13 cellular contexts compared by ENCODE assay signal in the genomic region with DNA sequence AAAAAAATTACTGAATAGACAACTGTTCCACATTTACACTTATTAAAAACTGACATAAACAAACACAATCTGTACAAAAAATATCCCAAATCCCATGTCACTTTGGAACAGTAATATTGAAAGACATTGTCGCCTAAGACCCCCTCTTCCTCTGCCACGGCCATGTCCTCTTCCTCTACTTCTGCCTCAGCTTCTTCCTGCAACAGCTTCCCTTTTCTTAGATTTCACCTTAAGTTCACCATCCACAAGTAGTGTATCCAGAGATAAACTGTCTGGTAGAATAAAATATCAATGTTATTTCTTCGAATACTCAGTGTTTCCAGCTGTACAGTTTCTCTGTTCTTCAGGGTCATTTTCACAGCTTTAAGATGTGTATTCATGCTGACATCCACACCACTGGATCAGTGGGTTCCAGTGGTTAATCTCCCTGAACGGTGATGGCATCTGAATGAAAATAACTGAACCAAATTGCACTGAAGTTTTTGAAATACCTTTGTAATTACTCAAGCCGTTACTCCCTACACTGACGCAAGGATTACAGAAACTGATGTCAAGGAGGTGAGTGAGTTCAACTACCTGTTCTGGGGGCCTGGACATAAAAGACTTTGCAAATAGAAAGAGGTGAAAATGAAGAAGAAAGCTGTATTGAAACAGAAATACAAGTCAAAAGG.
DNase-seq lines count a peak whose midpoint lies in the region; ATAC-seq and TF ChIP-seq lines count a peak whose summit lies in the region.
"Had no signal": no experiment of that assay in that cellular context is flagged by ENCODE, and none has a peak within 500 bp of the region (broad histone marks: within the 10 kb centered on the region; RNA-seq: fewer than 3 reads in every experiment).

No MANE protein-coding gene starts in this region.

- TF ChIP-seq CTCF in WTC11 (IDR thresholded peaks at IDR 0.05): no peak
- no peak for TF ChIP-seq CTCF in foreskin keratinocyte (conservative IDR thresholded peaks at IDR 0.05)
- no peak for TF ChIP-seq CTCF in prostate gland (IDR thresholded peaks at IDR 0.05)

- no peaks in the 10 kb centered on the region for H3K9me3 ChIP-seq in skeletal muscle satellite cell (replicated peaks; ENCODE audit: low read length)
- no peaks in the 10 kb centered on the region for H3K9me3 ChIP-seq in prostate gland

- peaks cover 6% of the 10 kb centered on the region; the same call in 1 of the 2 replicates for H3K9me3 Mint-ChIP-seq in WTC11
- H3K9me3 Mint-ChIP-seq: activated CD4-positive, alpha-beta T cell treated with anti-CD3 and anti-CD28 coated beads, Interleukin-2, amount 10 ng/mL, durations not matched to agents 7 days and 5 days; activated T-helper 1 cell treated with anti-CD3 and anti-CD28 coated beads, Interleukin-12 subunit alpha, Interleukin-12 subunit beta, Interleukin-2, Interleukin-4 antibody, amounts not matched to agents 30 ng/mL and 10 ng/mL and 1 ng/mL, durations not matched to agents 14 hours and 24 hours and 36 hours; brain had no signal

- peaks cover 5% of the 10 kb centered on the region; the same call in 1 of the 2 replicates for H3K4me1 Mint-ChIP-seq in WTC11
- H3K4me1 Mint-ChIP-seq: activated CD4-positive, alpha-beta T cell treated with anti-CD3 and anti-CD28 coated beads, Interleukin-2, amount 10 ng/mL, durations not matched to agents 7 days and 5 days; T-helper 17 cell had no signal

- 58% methylated on average over 6 of the region's 6 CpGs for WGBS in prostate gland

- DNase-seq in HT1080 (ENCODE audit: low read depth): peak; percentile 65
- DNase-seq in WTC11 (ENCODE audit: low spot score): no peak
- DNase-seq in foreskin keratinocyte: peak; percentile 73 to 88
- no peak for DNase-seq in HT-29 (ENCODE audit: low spot score)
- no peak for DNase-seq in prostate gland (ENCODE audit: low spot score)
- DNase-seq in erythroblast (lab: John Stamatoyannopoulos, UW): no peak
- DNase-seq: activated CD4-positive, alpha-beta T cell treated with anti-CD3 and anti-CD28 coated beads, Interleukin-2, amount 10 ng/mL, durations not matched to agents 7 days and 5 days; KBM-7; NCI-H2029; T-helper 17 cell had no signal

- H3K4me3 ChIP-seq in skeletal muscle satellite cell (ENCODE audit: low read length) (no peak overlapping the region), prostate gland (no peak overlapping the region)

- no peaks in the 10 kb centered on the region for H3K27me3 Mint-ChIP-seq in WTC11 (ENCODE audit: low read depth)
- H3K27me3 Mint-ChIP-seq: activated CD4-positive, alpha-beta T cell treated with anti-CD3 and anti-CD28 coated beads, Interleukin-2, amount 10 ng/mL, durations not matched to agents 7 days and 5 days; brain; T-helper 17 cell had no signal

- CTCF ChIA-PET in WTC11 (lab: Charles Lee): no interaction called here

- H3K27ac ChIP-seq in foreskin keratinocyte: peak overlapping the region; percentile 74
- no peak overlapping the region for H3K27ac ChIP-seq in prostate gland

- H3K4me2 ChIP-seq in skeletal muscle satellite cell (ENCODE audit: low read length): peak overlapping the region; percentile 46

- H3K4me1 ChIP-seq in foreskin keratinocyte (peaks cover 8% of the 10 kb centered on the region), skeletal muscle satellite cell (ENCODE audit: control insufficient read depth, insufficient read depth, low read length) (peaks cover 23% of the 10 kb centered on the region), prostate gland (replicated peaks) (no peaks in the 10 kb centered on the region)

- TF ChIP-seq POLR2A in prostate gland (IDR thresholded peaks at IDR 0.05) (no peak), erythroblast (IDR thresholded peaks at IDR 0.05; ENCODE audit: low read length) (no peak)

- H3K4me3 Mint-ChIP-seq in WTC11: no peak overlapping the region
- H3K4me3 Mint-ChIP-seq: activated CD4-positive, alpha-beta T cell treated with anti-CD3 and anti-CD28 coated beads, Interleukin-2, amount 10 ng/mL, durations not matched to agents 7 days and 5 days; activated T-helper 1 cell treated with anti-CD3 and anti-CD28 coated beads, Interleukin-12 subunit alpha, Interleukin-12 subunit beta, Interleukin-2, Interleukin-4 antibody, amounts not matched to agents 30 ng/mL and 10 ng/mL and 1 ng/mL, durations not matched to agents 14 hours and 24 hours and 36 hours; brain; T-helper 17 cell had no signal

- no peak overlapping the region for H3K9ac ChIP-seq in skeletal muscle satellite cell (ENCODE audit: low read depth, low read length)

- POLR2A ChIA-PET in WTC11 (lab: Charles Lee): no interaction called here

- H3K27ac Mint-ChIP-seq in WTC11: peak overlapping the region; percentile 40; the same call in 1 of the 2 replicates
- H3K27ac Mint-ChIP-seq: activated CD4-positive, alpha-beta T cell treated with anti-CD3 and anti-CD28 coated beads, Interleukin-2, amount 10 ng/mL, durations not matched to agents 7 days and 5 days; activated T-helper 1 cell treated with anti-CD3 and anti-CD28 coated beads, Interleukin-12 subunit alpha, Interleukin-12 subunit beta, Interleukin-2, Interleukin-4 antibody, amounts not matched to agents 30 ng/mL and 10 ng/mL and 1 ng/mL, durations not matched to agents 14 hours and 24 hours and 36 hours; T-helper 17 cell had no signal

- H3K36me3 ChIP-seq in skeletal muscle satellite cell (ENCODE audit: insufficient read depth, low read length) (no peaks in the 10 kb centered on the region), prostate gland (no peaks in the 10 kb centered on the region)

- intact Hi-C loops in prostate gland (cut with DNase I): no loop called here

- H3K36me3 Mint-ChIP-seq in WTC11: no peaks in the 10 kb centered on the region
- H3K36me3 Mint-ChIP-seq: brain had no signal

- H3K27me3 ChIP-seq in foreskin keratinocyte (no peaks in the 10 kb centered on the region), skeletal muscle satellite cell (ENCODE audit: control insufficient read depth, insufficient read depth, low read length) (no peaks in the 10 kb centered on the region), prostate gland (replicated peaks; ENCODE audit: insufficient read depth) (no peaks in the 10 kb centered on the region)

- peak; percentile 30; the same call in 1 of the 2 replicates for ATAC-seq in WTC11
- peak; percentile 99 for ATAC-seq in foreskin keratinocyte
- ATAC-seq: T-helper 17 cell had no signal

TF ChIP-seq in WTC11, 78 proteins besides CTCF, POLR2A, EP300 and RAD21 (continues in another document):
- TF ChIP-seq, protein P1, sequence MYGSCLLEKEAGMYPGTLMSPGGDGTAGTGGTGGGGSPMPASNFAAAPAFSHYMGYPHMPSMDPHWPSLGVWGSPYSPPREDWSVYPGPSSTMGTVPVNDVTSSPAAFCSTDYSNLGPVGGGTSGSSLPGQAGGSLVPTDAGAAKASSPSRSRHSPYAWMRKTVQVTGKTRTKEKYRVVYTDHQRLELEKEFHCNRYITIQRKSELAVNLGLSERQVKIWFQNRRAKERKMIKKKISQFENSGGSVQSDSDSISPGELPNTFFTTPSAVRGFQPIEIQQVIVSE (CRISPR knock-in tag; IDR thresholded peaks at IDR 0.05; ENCODE audit: borderline replicate concordance): no peak
- TF ChIP-seq SP1 (CRISPR knock-in tag; conservative IDR thresholded peaks at IDR 0.05) (no peak), JUN (CRISPR knock-in tag; IDR thresholded peaks at IDR 0.05) (no peak), NR2C2 (CRISPR knock-in tag; IDR thresholded peaks at IDR 0.05) (no peak), TCF7 (CRISPR knock-in tag; IDR thresholded peaks at IDR 0.05; ENCODE audit: low read depth) (no peak), FOXJ3 (CRISPR knock-in tag; IDR thresholded peaks at IDR 0.05; ENCODE audit: borderline replicate concordance) (no peak), NR3C1 (CRISPR knock-in tag; conservative IDR thresholded peaks at IDR 0.05; ENCODE audit: low read depth) (no peak), ZNF121 (CRISPR knock-in tag; IDR thresholded peaks at IDR 0.05) (no peak), FOXK1 (CRISPR knock-in tag; IDR thresholded peaks at IDR 0.05) (no peak)
- TF ChIP-seq, protein P2, sequence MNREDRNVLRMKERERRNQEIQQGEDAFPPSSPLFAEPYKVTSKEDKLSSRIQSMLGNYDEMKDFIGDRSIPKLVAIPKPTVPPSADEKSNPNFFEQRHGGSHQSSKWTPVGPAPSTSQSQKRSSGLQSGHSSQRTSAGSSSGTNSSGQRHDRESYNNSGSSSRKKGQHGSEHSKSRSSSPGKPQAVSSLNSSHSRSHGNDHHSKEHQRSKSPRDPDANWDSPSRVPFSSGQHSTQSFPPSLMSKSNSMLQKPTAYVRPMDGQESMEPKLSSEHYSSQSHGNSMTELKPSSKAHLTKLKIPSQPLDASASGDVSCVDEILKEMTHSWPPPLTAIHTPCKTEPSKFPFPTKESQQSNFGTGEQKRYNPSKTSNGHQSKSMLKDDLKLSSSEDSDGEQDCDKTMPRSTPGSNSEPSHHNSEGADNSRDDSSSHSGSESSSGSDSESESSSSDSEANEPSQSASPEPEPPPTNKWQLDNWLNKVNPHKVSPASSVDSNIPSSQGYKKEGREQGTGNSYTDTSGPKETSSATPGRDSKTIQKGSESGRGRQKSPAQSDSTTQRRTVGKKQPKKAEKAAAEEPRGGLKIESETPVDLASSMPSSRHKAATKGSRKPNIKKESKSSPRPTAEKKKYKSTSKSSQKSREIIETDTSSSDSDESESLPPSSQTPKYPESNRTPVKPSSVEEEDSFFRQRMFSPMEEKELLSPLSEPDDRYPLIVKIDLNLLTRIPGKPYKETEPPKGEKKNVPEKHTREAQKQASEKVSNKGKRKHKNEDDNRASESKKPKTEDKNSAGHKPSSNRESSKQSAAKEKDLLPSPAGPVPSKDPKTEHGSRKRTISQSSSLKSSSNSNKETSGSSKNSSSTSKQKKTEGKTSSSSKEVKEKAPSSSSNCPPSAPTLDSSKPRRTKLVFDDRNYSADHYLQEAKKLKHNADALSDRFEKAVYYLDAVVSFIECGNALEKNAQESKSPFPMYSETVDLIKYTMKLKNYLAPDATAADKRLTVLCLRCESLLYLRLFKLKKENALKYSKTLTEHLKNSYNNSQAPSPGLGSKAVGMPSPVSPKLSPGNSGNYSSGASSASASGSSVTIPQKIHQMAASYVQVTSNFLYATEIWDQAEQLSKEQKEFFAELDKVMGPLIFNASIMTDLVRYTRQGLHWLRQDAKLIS (CRISPR knock-in tag; IDR thresholded peaks at IDR 0.05; ENCODE audit: borderline replicate concordance): no peak

Comparison
In these comparisons a context has a peak if more than half of its experiments do, and no peak if none do; other contexts are left out.
1. DNase-seq: peak in HT1080 (single experiment) and foreskin keratinocyte (2 of 2); none in WTC11 (single experiment), HT-29 (single experiment), prostate gland (single experiment) and erythroblast (0 of 2).